1 cellular context compared by ENCODE assay signal in genomic region chr19:51586103-51586728, GRCh38.
TF ChIP-seq lines count a peak whose summit lies in the region.

No MANE protein-coding gene starts in this region.

TF ChIP-seq in HepG2, 621 proteins besides CTCF, POLR2A, EP300 and RAD21:
- no peak for TF ChIP-seq SATB2 (CRISPR knock-in tag; IDR thresholded peaks at IDR 0.05)
- TF ChIP-seq ZNF790 (CRISPR knock-in tag; IDR thresholded peaks at IDR 0.05; ENCODE audit: borderline replicate concordance): no peak
- TF ChIP-seq AKAP8 (CRISPR knock-in tag; IDR thresholded peaks at IDR 0.05): no peak
- TF ChIP-seq ZNF18 (CRISPR knock-in tag; IDR thresholded peaks at IDR 0.05; ENCODE audit: insufficient replicate concordance): no peak
- TF ChIP-seq FOXO4 (CRISPR knock-in tag; conservative IDR thresholded peaks at IDR 0.05): no peak
- TF ChIP-seq MAFK (conservative IDR thresholded peaks at IDR 0.05 in 1 of 2, IDR thresholded peaks at IDR 0.05 in 1 of 2; ENCODE audit: low read length in 2 of 2): peak; percentile 98 to 99
- no peak for TF ChIP-seq ZFP82 (CRISPR knock-in tag; IDR thresholded peaks at IDR 0.05; ENCODE audit: borderline replicate concordance)
- no peak for TF ChIP-seq FOXM1 (CRISPR knock-in tag; IDR thresholded peaks at IDR 0.05)
- peak; percentile 87 for TF ChIP-seq NFE2L2 (IDR thresholded peaks at IDR 0.05; ENCODE audit: low read length)
- TF ChIP-seq MAFF (IDR thresholded peaks at IDR 0.05; ENCODE audit: low read depth, low read length): peak; percentile 98
- TF ChIP-seq ZFYVE20 (CRISPR knock-in tag; IDR thresholded peaks at IDR 0.05; ENCODE audit: borderline replicate concordance, low read depth): no peak
- TF ChIP-seq ZSCAN25 (CRISPR knock-in tag; IDR thresholded peaks at IDR 0.05): no peak
- no peak for TF ChIP-seq YY1 (IDR thresholded peaks at IDR 0.05; ENCODE audit: insufficient read depth, insufficient replicate concordance, low read depth, low read length)
- no peak for TF ChIP-seq MTERF4 (CRISPR knock-in tag; IDR thresholded peaks at IDR 0.05)
